ENCODE assay signal across 13 cellular contexts in genomic region chrX:46757052-46757451, GRCh38. TPM values are rescaled to one million over a fixed set of nuclear protein-coding genes. Genes with fewer than 3 reads are reported as not detected.
A peak's percentile ranks its signal among the peaks of the same experiment; 100 is the strongest.
DNase-seq lines count a peak whose midpoint lies in the region; ATAC-seq and TF ChIP-seq lines count a peak whose summit lies in the region.
"Had no signal": no experiment of that assay in that cellular context is flagged by ENCODE, and none has a peak within 500 bp of the region (broad histone marks: within the 10 kb centered on the region; RNA-seq: fewer than 3 reads in every experiment).

No MANE protein-coding gene starts in this region.

- no peaks in the 10 kb centered on the region for H3K36me3 ChIP-seq in A673 (ENCODE audit: insufficient read depth, low read length, poor library complexity, severe bottlenecking)
- no peaks in the 10 kb centered on the region for H3K36me3 ChIP-seq in GM06990 (ENCODE audit: control insufficient read depth, insufficient read depth, low read length)
- no peaks in the 10 kb centered on the region for H3K36me3 ChIP-seq in PC-9 (ENCODE audit: low read depth)
- no peaks in the 10 kb centered on the region for H3K36me3 ChIP-seq in fibroblast of lung (ENCODE audit: control insufficient read depth, insufficient read depth, low read length)
- H3K36me3 ChIP-seq: heart left ventricle had no signal

- H3F3A ChIP-seq in PC-9 (ENCODE audit: insufficient read depth, low read depth), result no peaks in the 10 kb centered on the region

- no peak for DNase-seq in A673 (ENCODE audit: low spot score)
- DNase-seq in GM06990 (ENCODE audit: extremely low read depth, insufficient read length), result peak; percentile 4
- DNase-seq in PC-9, result no peak
- no peak for DNase-seq in fibroblast of lung (ENCODE audit: low read depth in 2 of 2)
- DNase-seq in right cardiac atrium, result no peak
- DNase-seq: activated CD8-positive, alpha-beta memory T cell treated with anti-CD3 and anti-CD28 coated beads for 24 hours; heart left ventricle; mucosa of descending colon; testis had no signal

- H3K9me3 ChIP-seq in A673 (ENCODE audit: low read depth, low read length, poor library complexity, severe bottlenecking) (no peaks in the 10 kb centered on the region), PC-9 (ENCODE audit: insufficient read depth, low read depth) (no peaks in the 10 kb centered on the region), fibroblast of lung (ENCODE audit: control insufficient read depth, insufficient read depth, low read depth, low read length) (no peaks in the 10 kb centered on the region), right cardiac atrium (ENCODE audit: control insufficient read depth, low read length) (no peaks in the 10 kb centered on the region)
- H3K9me3 ChIP-seq: heart left ventricle, mucosa of descending colon, testis had no signal

- CTCF ChIA-PET in A673 (lab: Charles Lee) (no interaction called here), PC-9 (lab: Charles Lee) (no interaction called here)

- H4K20me1 ChIP-seq in PC-9 (ENCODE audit: insufficient read depth), result no peaks in the 10 kb centered on the region
- no peaks in the 10 kb centered on the region for H4K20me1 ChIP-seq in fibroblast of lung (ENCODE audit: control insufficient read depth, extremely low read depth, insufficient read depth, low read length)

- 66% methylated on average over 8 of the region's 8 CpGs for WGBS in right cardiac atrium

- H3K27me3 ChIP-seq in A673 (replicated peaks; ENCODE audit: insufficient read depth, low read depth, low read length, poor library complexity) (no peaks in the 10 kb centered on the region), GM06990 (replicated peaks; ENCODE audit: control insufficient read depth, insufficient read depth, low read length) (no peaks in the 10 kb centered on the region), PC-9 (ENCODE audit: insufficient read depth, low read depth) (no peaks in the 10 kb centered on the region), fibroblast of lung (ENCODE audit: control insufficient read depth, insufficient read depth, low read length) (no peaks in the 10 kb centered on the region), right cardiac atrium (ENCODE audit: control insufficient read depth, insufficient read depth) (no peaks in the 10 kb centered on the region)
- H3K27me3 ChIP-seq: testis had no signal

- intact Hi-C loops in A673 (cut with micrococcal nuclease; ENCODE audit: unreplicated experiment) (no loop called here), PC-9 (cut with micrococcal nuclease; ENCODE audit: unreplicated experiment) (loop anchor here (5.0 to 10.0 kb wide), 2 partner anchors 72 to 275 kb away; no protein-coding TSS in a partner anchor), right cardiac atrium (cut with DNase I) (loop anchor here in 1 of 4 donors (5.0 kb wide), 1 partner anchor 40 kb away; no protein-coding TSS in a partner anchor)

- no peaks in the 10 kb centered on the region for H3K9me2 ChIP-seq in PC-9 (ENCODE audit: insufficient read depth)

- ATAC-seq in GM21515 (IDR thresholded peaks at IDR 0.05; ENCODE audit: unreplicated experiment), result no peak
- no peak for ATAC-seq in HG03439 (IDR thresholded peaks at IDR 0.05; ENCODE audit: unreplicated experiment)
- no peak for ATAC-seq in GM21360 (IDR thresholded peaks at IDR 0.05; ENCODE audit: unreplicated experiment)
- ATAC-seq in right cardiac atrium, result no peak
- ATAC-seq: heart left ventricle, mucosa of descending colon, Right ventricle myocardium inferior had no signal

- no peak for TF ChIP-seq CTCF in A673 (conservative IDR thresholded peaks at IDR 0.05; ENCODE audit: low read depth, low read length)
- TF ChIP-seq CTCF in GM06990 (IDR thresholded peaks at IDR 0.05; ENCODE audit: insufficient read depth, low read length, poor library complexity, severe bottlenecking), result no peak
- no peak for TF ChIP-seq CTCF in PC-9 (conservative IDR thresholded peaks at IDR 0.05)
- TF ChIP-seq CTCF in fibroblast of lung (conservative IDR thresholded peaks at IDR 0.05 in 1 of 2, IDR thresholded peaks at IDR 0.05 in 1 of 2; ENCODE audit: low read depth in 1 of 2, low read length in 2 of 2), result no peak

- H3K79me2 ChIP-seq in PC-9 (ENCODE audit: low read depth) (peaks cover 62% of the 10 kb centered on the region), fibroblast of lung (ENCODE audit: control insufficient read depth, insufficient read depth, low read length) (peaks cover 23% of the 10 kb centered on the region)

- H3K9ac ChIP-seq in fibroblast of lung (ENCODE audit: insufficient read depth, low read length), result no peak overlapping the region

- H3K27ac ChIP-seq in A673 (ENCODE audit: low read depth, low read length, poor library complexity, severe bottlenecking) (no peak overlapping the region), PC-9 (peak overlapping the region; percentile 32; the same call in 1 of the 2 replicates), fibroblast of lung (ENCODE audit: insufficient read depth, low read length) (no peak overlapping the region), right cardiac atrium (ENCODE audit: low read length) (no peak overlapping the region)
- H3K27ac ChIP-seq: heart left ventricle, testis had no signal

- H3K4me1 ChIP-seq in A673 (ENCODE audit: insufficient read depth, low read length, poor library complexity, severe bottlenecking) (no peaks in the 10 kb centered on the region), PC-9 (replicated peaks; ENCODE audit: insufficient read depth) (peaks cover 11% of the 10 kb centered on the region), fibroblast of lung (ENCODE audit: control insufficient read depth, extremely low read depth, insufficient read depth, low read length) (no peaks in the 10 kb centered on the region), right cardiac atrium (ENCODE audit: control insufficient read depth, insufficient read depth, low read length) (no peaks in the 10 kb centered on the region)
- H3K4me1 ChIP-seq: testis had no signal

- no peak overlapping the region for H3K4me3 ChIP-seq in A673 (ENCODE audit: low read depth, low read length, poor library complexity, severe bottlenecking)
- peak overlapping the region; percentile 82 for H3K4me3 ChIP-seq in GM06990 (replicated peaks; ENCODE audit: low read depth, low read length)
- H3K4me3 ChIP-seq in PC-9, result peak overlapping the region; percentile 56; the same call in 1 of the 2 replicates
- peak overlapping the region in 2 of 4 experiments; percentile 4 to 66 for H3K4me3 ChIP-seq in fibroblast of lung (replicated peaks in 1 of 4; ENCODE audit: control extremely low read depth in 1 of 4, insufficient read depth in 1 of 4, low read depth in 3 of 4, low read length in 4 of 4)
- H3K4me3 ChIP-seq in right cardiac atrium (ENCODE audit: low read length), result no peak overlapping the region
- H3K4me3 ChIP-seq: mucosa of descending colon, testis had no signal

- peak overlapping the region; percentile 75 for H3K4me2 ChIP-seq in PC-9
- peak overlapping the region; percentile 46 for H3K4me2 ChIP-seq in fibroblast of lung (ENCODE audit: extremely low read depth, insufficient read depth, low read length)

- TSS peak; percentile 34 for BruUV-seq in A673 (replicated peaks; lab: Mats Ljungman, UMichigan)
- BruUV-seq in PC-9 (replicated peaks; lab: Mats Ljungman, UMichigan), result no TSS peak

- POLR2A ChIA-PET in A673 (lab: Charles Lee; ENCODE audit: low non-redundant PET) (no interaction called here), PC-9 (lab: Charles Lee; ENCODE audit: unreplicated experiment) (no interaction called here)

- no peak overlapping the region for H2AFZ ChIP-seq in PC-9
- no peak overlapping the region for H2AFZ ChIP-seq in fibroblast of lung (ENCODE audit: low read length)

RNA-seq across cellular contexts. Expression of gene SLC9A7, which starts 1.9 kb away (rescaled TPM):
- total RNA-seq in A673 (2021) (11.3 and 13.1 TPM in 2 replicates), PC-9 (2021) (20.2 and 20.9 TPM in 2 replicates), fibroblast of lung (22.6 and 47.7 TPM in 2 replicates), right cardiac atrium (1 to 10 TPM; 4.4 to 8.7 (median 6.1) TPM)
- polyA plus RNA-seq in fibroblast of lung (13.9 and 21.4 TPM in 2 replicates), right cardiac atrium (1.3 TPM)
- polyA plus RNA-seq in fibroblast of lung (2012), result 7.2 and 11.4 TPM in 2 replicates
- 47.8 and 105 TPM in 2 replicates for polyA minus RNA-seq in fibroblast of lung (ENCODE audit: low replicate concordance)

Comparison
In these comparisons a context has a peak if more than half of its experiments do, and no peak if none do; other contexts are left out.
1. H3K4me3 ChIP-seq: peak in GM06990 (single experiment) and PC-9 (single experiment); none in A673 (single experiment) and right cardiac atrium (single experiment).